19 cellular contexts compared by ENCODE assay signal in genomic region chr4:47690611-47691010, GRCh38.
"Had no signal": no experiment of that assay in that cellular context is flagged by ENCODE, and none has a peak within 500 bp of the region (broad histone marks: within the 10 kb centered on the region; RNA-seq: fewer than 3 reads in every experiment).

No MANE protein-coding gene starts in this region.

- H3K4me3 ChIP-seq: coronary artery, gastroesophageal sphincter, prostate gland, sigmoid colon, suprapubic skin had no signal

- ATAC-seq: activated CD4-positive, alpha-beta T cell treated with anti-CD3 and anti-CD28 coated beads for 36 hours; gastroesophageal sphincter; left ventricle myocardium superior; stimulated activated naive CD8-positive, alpha-beta T cell treated with anti-CD3 and anti-CD28 coated beads, Interleukin-15, Interleukin-2, amounts not matched to agents 100 U/mL and 50 U/mL, for 24 hours had no signal

- DNase-seq: activated CD4-positive, alpha-beta memory T cell treated with anti-CD3 and anti-CD28 coated beads, Interleukin-2, amount 10 ng/mL, durations not matched to agents 7 days and 5 days; activated CD4-positive, alpha-beta T cell treated with anti-CD3 and anti-CD28 coated beads for 36 hours; activated gamma-delta T cell treated with Interleukin-2 at 50 U/mL for 16 hours; activated naive CD8-positive, alpha-beta T cell treated with anti-CD3 and anti-CD28 coated beads, Interleukin-2, amount 10 ng/mL, durations not matched to agents 7 days and 5 days; activated T-cell treated with anti-CD3 and anti-CD28 coated beads, Interleukin-2, amount 50 U/mL, for 48 hours; caudate nucleus; effector CD4-positive, alpha-beta T cell; left ventricle myocardium superior; mesenchymal stem cell; occipital lobe; sigmoid colon; stimulated activated CD4-positive, alpha-beta T cell treated with anti-CD3 and anti-CD28 coated beads, Interleukin-2, amount 100 ng/mL, for 48 hours; stimulated activated naive CD8-positive, alpha-beta T cell treated with anti-CD3 and anti-CD28 coated beads, Interleukin-15, Interleukin-2, amounts not matched to agents 100 U/mL and 50 U/mL, for 24 hours; T1000; WERI-Rb-1 had no signal
